Comparison of ENCODE assay signal across 9 cellular contexts in the genomic region with DNA sequence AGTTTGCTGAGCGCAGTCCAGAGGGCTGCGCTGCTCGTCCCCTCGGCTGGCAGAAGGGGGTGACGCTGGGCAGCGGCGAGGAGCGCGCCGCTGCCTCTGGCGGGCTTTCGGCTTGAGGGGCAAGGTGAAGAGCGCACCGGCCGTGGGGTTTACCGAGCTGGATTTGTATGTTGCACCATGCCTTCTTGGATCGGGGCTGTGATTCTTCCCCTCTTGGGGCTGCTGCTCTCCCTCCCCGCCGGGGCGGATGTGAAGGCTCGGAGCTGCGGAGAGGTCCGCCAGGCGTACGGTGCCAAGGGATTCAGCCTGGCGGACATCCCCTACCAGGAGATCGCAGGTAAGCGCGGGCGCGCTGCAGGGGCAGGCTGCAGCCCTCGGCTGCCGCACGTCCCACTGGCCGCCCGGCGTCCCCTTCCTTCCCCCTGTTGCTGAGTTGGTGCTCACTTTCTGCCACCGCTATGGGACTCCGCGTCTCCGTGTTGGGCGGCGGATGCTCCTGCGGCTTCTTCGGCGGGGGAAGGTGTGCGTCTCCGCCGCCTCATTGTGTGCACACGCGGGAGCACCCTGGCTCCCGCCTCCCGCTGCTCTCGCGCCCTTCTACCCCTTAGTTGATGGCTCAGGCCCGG. TPM values are rescaled to one million over a fixed set of nuclear protein-coding genes. Genes with fewer than 3 reads are reported as not detected.
A peak's percentile ranks its signal among the peaks of the same experiment; 100 is the strongest.
DNase-seq lines count a peak whose midpoint lies in the region; ATAC-seq, FAIRE-seq and TF ChIP-seq lines count a peak whose summit lies in the region.
"Had no signal": no experiment of that assay in that cellular context is flagged by ENCODE, and none has a peak within 500 bp of the region (broad histone marks: within the 10 kb centered on the region; RNA-seq: fewer than 3 reads in every experiment).

No MANE protein-coding gene starts in this region.

- H3K9me3 Mint-ChIP-seq in chondrocyte (ENCODE audit: low read depth), result peaks cover 4% of the 10 kb centered on the region
- no peaks in the 10 kb centered on the region for H3K9me3 Mint-ChIP-seq in activated naive CD4-positive, alpha-beta T cell treated with anti-CD3 and anti-CD28 coated beads, Interleukin-2, amount 10 ng/mL, durations not matched to agents 7 days and 5 days

- H3K27me3 Mint-ChIP-seq in chondrocyte (ENCODE audit: low read depth), result no peaks in the 10 kb centered on the region
- peaks cover 41% of the 10 kb centered on the region for H3K27me3 Mint-ChIP-seq in activated naive CD4-positive, alpha-beta T cell treated with anti-CD3 and anti-CD28 coated beads, Interleukin-2, amount 10 ng/mL, durations not matched to agents 7 days and 5 days

- ATAC-seq in HG03097 (IDR thresholded peaks at IDR 0.05; ENCODE audit: low FRiP score, unreplicated experiment), result no peak

- no peak for TF ChIP-seq POLR2A in lower leg skin (IDR thresholded peaks at IDR 0.05)

- no peaks in the 10 kb centered on the region for H3K27me3 ChIP-seq in GM06990 (replicated peaks; ENCODE audit: control insufficient read depth, insufficient read depth, low read length)

- intact Hi-C loops in lower leg skin (cut with DNase I; ENCODE audit: low total_unique reads), result no loop called here

- TF ChIP-seq CTCF in GM06990 (IDR thresholded peaks at IDR 0.05; ENCODE audit: insufficient read depth, low read length, poor library complexity, severe bottlenecking) (no peak), chondrocyte (IDR thresholded peaks at IDR 0.05) (no peak), lower leg skin (IDR thresholded peaks at IDR 0.05) (no peak)

- WGBS in lower leg skin, 2 donors, result 0 to 1% methylated on average over 27 to 29 of the region's 56 CpGs

- H3K27ac Mint-ChIP-seq in chondrocyte (ENCODE audit: unreplicated experiment), result peak overlapping the region; percentile 96
- H3K27ac Mint-ChIP-seq in activated naive CD4-positive, alpha-beta T cell treated with anti-CD3 and anti-CD28 coated beads, Interleukin-2, amount 10 ng/mL, durations not matched to agents 7 days and 5 days, result no peak overlapping the region

- no peaks in the 10 kb centered on the region for H3K36me3 ChIP-seq in GM06990 (ENCODE audit: control insufficient read depth, insufficient read depth, low read length)
- H3K36me3 ChIP-seq: neutrophil had no signal

- peak overlapping the region; percentile 89 for H3K4me3 Mint-ChIP-seq in chondrocyte (ENCODE audit: unreplicated experiment)
- H3K4me3 Mint-ChIP-seq in activated naive CD4-positive, alpha-beta T cell treated with anti-CD3 and anti-CD28 coated beads, Interleukin-2, amount 10 ng/mL, durations not matched to agents 7 days and 5 days, result no peak overlapping the region

- CTCF ChIA-PET in activated naive CD4-positive, alpha-beta T cell treated with anti-CD3 and anti-CD28 coated beads, Interleukin-2, amount 10 ng/mL, durations not matched to agents 7 days and 5 days (lab: Charles Lee), result no interaction called here

- peaks cover 56% of the 10 kb centered on the region for H3K4me1 Mint-ChIP-seq in chondrocyte (ENCODE audit: low read depth)
- no peaks in the 10 kb centered on the region for H3K4me1 Mint-ChIP-seq in activated naive CD4-positive, alpha-beta T cell treated with anti-CD3 and anti-CD28 coated beads, Interleukin-2, amount 10 ng/mL, durations not matched to agents 7 days and 5 days

- FAIRE-seq in urothelium cell line (lab: Jason Lieb, UNC), result no peak

- H3K4me3 ChIP-seq in GM06990 (replicated peaks; ENCODE audit: low read depth, low read length) (no peak overlapping the region), lower leg skin (ENCODE audit: low read depth, poor library complexity, severe bottlenecking) (peak overlapping the region; percentile 26)

- DNase-seq in GM06990 (ENCODE audit: extremely low read depth, insufficient read length) (peak; percentile 7), NCI-H2171 (lab: John Stamatoyannopoulos, UW) (peak; percentile 66), chondrocyte (ENCODE audit: low spot score) (no peak), lower leg skin (ENCODE audit: low spot score in 2 of 2) (no peak), urothelium cell line (ENCODE audit: low spot score) (peak; percentile 35), HT-29 (ENCODE audit: low spot score) (no peak)
- DNase-seq in activated naive CD4-positive, alpha-beta T cell treated with anti-CD3 and anti-CD28 coated beads, Interleukin-2, amount 10 ng/mL, durations not matched to agents 7 days and 5 days, result no peak

- no peaks in the 10 kb centered on the region for H3K36me3 Mint-ChIP-seq in chondrocyte (ENCODE audit: low read depth)
- no peaks in the 10 kb centered on the region for H3K36me3 Mint-ChIP-seq in activated naive CD4-positive, alpha-beta T cell treated with anti-CD3 and anti-CD28 coated beads, Interleukin-2, amount 10 ng/mL, durations not matched to agents 7 days and 5 days

RNA-seq across cellular contexts. Expression of a gene that starts 0.8 kb away (rescaled TPM):
- total RNA-seq in chondrocyte (76.1 to 111 TPM (median 76.5 TPM) in 3 replicates), lower leg skin (1 to 10 TPM; 1.4 to 5.2 (median 2.5) TPM)
- total RNA-seq in HT-29 (2014; rRNA removed; shearing (Covaris generic)), result not detected in 2 replicates

Comparison
In these comparisons a context has a peak if more than half of its experiments do, and no peak if none do; other contexts are left out.
1. DNase-seq: peak in GM06990 (single experiment), NCI-H2171 (single experiment) and urothelium cell line (single experiment); none in chondrocyte (single experiment), lower leg skin (0 of 2), HT-29 (single experiment) and activated naive CD4-positive, alpha-beta T cell treated with anti-CD3 and anti-CD28 coated beads, Interleukin-2, amount 10 ng/mL, durations not matched to agents 7 days and 5 days (single experiment).
2. RNA of a gene that starts 0.8 kb away (total RNA-seq): 76.1 to 111 TPM in chondrocyte; 1.4 to 5.2 TPM in lower leg skin and not detected in HT-29; every median in the first group is over 10 times any median in the second.